ENCODE assay signal across 1 cellular context in the genomic region with DNA sequence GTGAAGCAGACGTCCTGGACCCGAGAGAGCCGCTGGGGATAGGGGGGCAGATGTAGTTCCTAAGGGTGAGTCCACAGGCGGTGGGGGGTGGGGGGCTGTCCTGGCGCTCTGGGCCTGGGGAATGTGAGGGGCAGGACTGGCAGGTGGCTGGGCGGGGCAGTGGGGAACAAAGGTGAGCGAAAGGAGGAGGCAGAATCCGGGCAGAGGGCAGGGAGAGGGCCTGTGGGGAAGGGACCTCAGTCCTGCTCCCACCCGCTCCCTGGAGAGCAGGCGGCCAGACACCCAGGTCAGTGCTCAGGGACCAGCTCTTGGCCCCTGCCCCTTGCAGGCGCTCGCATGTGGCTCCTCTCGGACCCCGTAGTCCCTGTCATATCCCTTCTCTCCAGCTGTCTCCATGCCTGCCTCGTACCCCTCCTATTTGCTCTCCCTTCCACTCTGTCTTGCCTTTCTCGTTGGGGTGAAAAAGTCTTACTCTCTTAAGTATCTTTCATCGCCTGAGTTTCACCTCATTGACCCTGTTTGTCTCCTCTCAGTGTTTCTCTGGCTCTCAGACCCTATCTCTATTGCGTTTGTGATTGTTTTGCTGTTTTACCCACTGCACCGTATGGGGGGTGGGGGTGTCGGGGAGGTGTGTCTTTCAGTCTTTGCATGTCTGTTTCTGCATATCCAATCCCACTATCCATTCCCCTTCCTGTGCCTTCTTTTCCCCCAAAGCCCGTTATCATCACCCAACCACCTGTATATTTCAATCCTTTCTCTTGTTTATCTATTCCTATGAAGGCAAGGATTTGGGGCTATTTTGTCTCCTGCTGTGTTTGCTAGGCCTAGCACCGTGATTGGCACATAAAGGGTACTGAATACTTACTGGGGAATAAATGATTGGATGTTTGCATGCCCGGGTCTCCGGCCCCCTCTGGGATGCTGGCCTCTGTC.
TF ChIP-seq lines count a peak whose summit lies in the region.

No MANE protein-coding gene starts in this region.

TF ChIP-seq in HepG2, 621 proteins besides CTCF, POLR2A, EP300 and RAD21 (continues in another document):
- no peak for TF ChIP-seq SOX6 (IDR thresholded peaks at IDR 0.05)
- no peak for TF ChIP-seq SOX6 (CRISPR knock-in tag; IDR thresholded peaks at IDR 0.05)
- TF ChIP-seq, protein P1, sequence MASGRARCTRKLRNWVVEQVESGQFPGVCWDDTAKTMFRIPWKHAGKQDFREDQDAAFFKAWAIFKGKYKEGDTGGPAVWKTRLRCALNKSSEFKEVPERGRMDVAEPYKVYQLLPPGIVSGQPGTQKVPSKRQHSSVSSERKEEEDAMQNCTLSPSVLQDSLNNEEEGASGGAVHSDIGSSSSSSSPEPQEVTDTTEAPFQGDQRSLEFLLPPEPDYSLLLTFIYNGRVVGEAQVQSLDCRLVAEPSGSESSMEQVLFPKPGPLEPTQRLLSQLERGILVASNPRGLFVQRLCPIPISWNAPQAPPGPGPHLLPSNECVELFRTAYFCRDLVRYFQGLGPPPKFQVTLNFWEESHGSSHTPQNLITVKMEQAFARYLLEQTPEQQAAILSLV (CRISPR knock-in tag; IDR thresholded peaks at IDR 0.05; ENCODE audit: borderline replicate concordance): no peak
- 0 out of 2 replicates have a peak, but pooled peaks have one; percentile 19 for TF ChIP-seq ZNF263 (CRISPR knock-in tag; IDR thresholded peaks at IDR 0.05)
- TF ChIP-seq ZNF382 (CRISPR knock-in tag; IDR thresholded peaks at IDR 0.05; ENCODE audit: borderline replicate concordance): no peak
- 0 out of 2 replicates have a peak, but pooled peaks have one; percentile 22 for TF ChIP-seq POLR2AphosphoS5 (IDR thresholded peaks at IDR 0.05; ENCODE audit: low read depth, low read length)
- peak; percentile 46; the same call in 1 of the 2 replicates for TF ChIP-seq HOXA3 (CRISPR knock-in tag; IDR thresholded peaks at IDR 0.05)
- no peak for TF ChIP-seq RARG (CRISPR knock-in tag; IDR thresholded peaks at IDR 0.05; ENCODE audit: low read depth)
- no peak for TF ChIP-seq U2AF2 (IDR thresholded peaks at IDR 0.05; ENCODE audit: low read depth, low read length)
- TF ChIP-seq SIN3B (IDR thresholded peaks at IDR 0.05; ENCODE audit: low read length): no peak
- peak; percentile 40; the same call in 1 of the 2 replicates for TF ChIP-seq HNF4A (CRISPR knock-in tag; IDR thresholded peaks at IDR 0.05)
- no peak for TF ChIP-seq SMARCC2 (IDR thresholded peaks at IDR 0.05)
- TF ChIP-seq RARA (CRISPR knock-in tag; IDR thresholded peaks at IDR 0.05): no peak
- no peak for TF ChIP-seq CCDC6 (CRISPR knock-in tag; IDR thresholded peaks at IDR 0.05)
- TF ChIP-seq, protein P2, sequence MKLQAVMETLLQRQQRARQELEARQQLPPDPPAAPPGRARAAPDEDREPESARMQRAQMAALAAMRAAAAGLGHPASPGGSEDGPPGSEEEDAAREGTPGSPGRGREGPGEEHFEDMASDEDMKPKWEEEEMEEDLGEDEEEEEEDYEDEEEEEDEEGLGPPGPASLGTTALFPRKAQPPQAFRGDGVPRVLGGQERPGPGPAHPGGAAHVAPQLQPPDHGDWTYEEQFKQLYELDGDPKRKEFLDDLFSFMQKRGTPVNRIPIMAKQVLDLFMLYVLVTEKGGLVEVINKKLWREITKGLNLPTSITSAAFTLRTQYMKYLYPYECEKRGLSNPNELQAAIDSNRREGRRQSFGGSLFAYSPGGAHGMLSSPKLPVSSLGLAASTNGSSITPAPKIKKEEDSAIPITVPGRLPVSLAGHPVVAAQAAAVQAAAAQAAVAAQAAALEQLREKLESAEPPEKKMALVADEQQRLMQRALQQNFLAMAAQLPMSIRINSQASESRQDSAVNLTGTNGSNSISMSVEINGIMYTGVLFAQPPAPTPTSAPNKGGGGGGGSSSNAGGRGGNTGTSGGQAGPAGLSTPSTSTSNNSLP (IDR thresholded peaks at IDR 0.05; ENCODE audit: low read depth, low read length): no peak
- TF ChIP-seq, protein P3, sequence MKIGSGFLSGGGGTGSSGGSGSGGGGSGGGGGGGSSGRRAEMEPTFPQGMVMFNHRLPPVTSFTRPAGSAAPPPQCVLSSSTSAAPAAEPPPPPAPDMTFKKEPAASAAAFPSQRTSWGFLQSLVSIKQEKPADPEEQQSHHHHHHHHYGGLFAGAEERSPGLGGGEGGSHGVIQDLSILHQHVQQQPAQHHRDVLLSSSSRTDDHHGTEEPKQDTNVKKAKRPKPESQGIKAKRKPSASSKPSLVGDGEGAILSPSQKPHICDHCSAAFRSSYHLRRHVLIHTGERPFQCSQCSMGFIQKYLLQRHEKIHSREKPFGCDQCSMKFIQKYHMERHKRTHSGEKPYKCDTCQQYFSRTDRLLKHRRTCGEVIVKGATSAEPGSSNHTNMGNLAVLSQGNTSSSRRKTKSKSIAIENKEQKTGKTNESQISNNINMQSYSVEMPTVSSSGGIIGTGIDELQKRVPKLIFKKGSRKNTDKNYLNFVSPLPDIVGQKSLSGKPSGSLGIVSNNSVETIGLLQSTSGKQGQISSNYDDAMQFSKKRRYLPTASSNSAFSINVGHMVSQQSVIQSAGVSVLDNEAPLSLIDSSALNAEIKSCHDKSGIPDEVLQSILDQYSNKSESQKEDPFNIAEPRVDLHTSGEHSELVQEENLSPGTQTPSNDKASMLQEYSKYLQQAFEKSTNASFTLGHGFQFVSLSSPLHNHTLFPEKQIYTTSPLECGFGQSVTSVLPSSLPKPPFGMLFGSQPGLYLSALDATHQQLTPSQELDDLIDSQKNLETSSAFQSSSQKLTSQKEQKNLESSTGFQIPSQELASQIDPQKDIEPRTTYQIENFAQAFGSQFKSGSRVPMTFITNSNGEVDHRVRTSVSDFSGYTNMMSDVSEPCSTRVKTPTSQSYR (CRISPR knock-in tag; IDR thresholded peaks at IDR 0.05; ENCODE audit: borderline replicate concordance): no peak
- no peak for TF ChIP-seq HNRNPK (IDR thresholded peaks at IDR 0.05; ENCODE audit: low read depth, low read length, poor library complexity, severe bottlenecking)
- TF ChIP-seq SP5 (CRISPR knock-in tag; IDR thresholded peaks at IDR 0.05; ENCODE audit: borderline replicate concordance, low read depth): peak; percentile 69; the same call in 1 of the 2 replicates
- TF ChIP-seq PCBP2 (optimal IDR thresholded peaks at IDR 0.05; ENCODE audit: low read depth, low read length, poor library complexity, severe bottlenecking): no peak
- no peak for TF ChIP-seq PPARG (CRISPR knock-in tag; conservative IDR thresholded peaks at IDR 0.05)
- no peak for TF ChIP-seq ZBTB25 (CRISPR knock-in tag; IDR thresholded peaks at IDR 0.05)
- no peak for TF ChIP-seq KAT7 (CRISPR knock-in tag; IDR thresholded peaks at IDR 0.05; ENCODE audit: borderline replicate concordance)
- TF ChIP-seq SMYD3 (CRISPR knock-in tag; IDR thresholded peaks at IDR 0.05): no peak
- TF ChIP-seq ZNF10 (CRISPR knock-in tag; IDR thresholded peaks at IDR 0.05; ENCODE audit: borderline replicate concordance, low read depth): no peak
- no peak for TF ChIP-seq PITX1 (CRISPR knock-in tag; IDR thresholded peaks at IDR 0.05)
- TF ChIP-seq POGK (CRISPR knock-in tag; conservative IDR thresholded peaks at IDR 0.05): no peak
- TF ChIP-seq FOXK1 (CRISPR knock-in tag; IDR thresholded peaks at IDR 0.05; ENCODE audit: borderline replicate concordance, low read depth): no peak
- TF ChIP-seq ZNF605 (CRISPR knock-in tag; IDR thresholded peaks at IDR 0.05): no peak
- no peak for TF ChIP-seq HOXD1 (CRISPR knock-in tag; IDR thresholded peaks at IDR 0.05)
- TF ChIP-seq IKZF1 (IDR thresholded peaks at IDR 0.05): no peak
- TF ChIP-seq, protein P4, sequence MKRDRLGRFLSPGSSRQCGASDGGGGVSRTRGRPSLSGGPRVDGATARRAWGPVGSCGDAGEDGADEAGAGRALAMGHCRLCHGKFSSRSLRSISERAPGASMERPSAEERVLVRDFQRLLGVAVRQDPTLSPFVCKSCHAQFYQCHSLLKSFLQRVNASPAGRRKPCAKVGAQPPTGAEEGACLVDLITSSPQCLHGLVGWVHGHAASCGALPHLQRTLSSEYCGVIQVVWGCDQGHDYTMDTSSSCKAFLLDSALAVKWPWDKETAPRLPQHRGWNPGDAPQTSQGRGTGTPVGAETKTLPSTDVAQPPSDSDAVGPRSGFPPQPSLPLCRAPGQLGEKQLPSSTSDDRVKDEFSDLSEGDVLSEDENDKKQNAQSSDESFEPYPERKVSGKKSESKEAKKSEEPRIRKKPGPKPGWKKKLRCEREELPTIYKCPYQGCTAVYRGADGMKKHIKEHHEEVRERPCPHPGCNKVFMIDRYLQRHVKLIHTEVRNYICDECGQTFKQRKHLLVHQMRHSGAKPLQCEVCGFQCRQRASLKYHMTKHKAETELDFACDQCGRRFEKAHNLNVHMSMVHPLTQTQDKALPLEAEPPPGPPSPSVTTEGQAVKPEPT (CRISPR knock-in tag; IDR thresholded peaks at IDR 0.05; ENCODE audit: low read depth): no peak
- no peak for TF ChIP-seq SCMH1 (CRISPR knock-in tag; IDR thresholded peaks at IDR 0.05; ENCODE audit: borderline replicate concordance)
- TF ChIP-seq, protein P5, sequence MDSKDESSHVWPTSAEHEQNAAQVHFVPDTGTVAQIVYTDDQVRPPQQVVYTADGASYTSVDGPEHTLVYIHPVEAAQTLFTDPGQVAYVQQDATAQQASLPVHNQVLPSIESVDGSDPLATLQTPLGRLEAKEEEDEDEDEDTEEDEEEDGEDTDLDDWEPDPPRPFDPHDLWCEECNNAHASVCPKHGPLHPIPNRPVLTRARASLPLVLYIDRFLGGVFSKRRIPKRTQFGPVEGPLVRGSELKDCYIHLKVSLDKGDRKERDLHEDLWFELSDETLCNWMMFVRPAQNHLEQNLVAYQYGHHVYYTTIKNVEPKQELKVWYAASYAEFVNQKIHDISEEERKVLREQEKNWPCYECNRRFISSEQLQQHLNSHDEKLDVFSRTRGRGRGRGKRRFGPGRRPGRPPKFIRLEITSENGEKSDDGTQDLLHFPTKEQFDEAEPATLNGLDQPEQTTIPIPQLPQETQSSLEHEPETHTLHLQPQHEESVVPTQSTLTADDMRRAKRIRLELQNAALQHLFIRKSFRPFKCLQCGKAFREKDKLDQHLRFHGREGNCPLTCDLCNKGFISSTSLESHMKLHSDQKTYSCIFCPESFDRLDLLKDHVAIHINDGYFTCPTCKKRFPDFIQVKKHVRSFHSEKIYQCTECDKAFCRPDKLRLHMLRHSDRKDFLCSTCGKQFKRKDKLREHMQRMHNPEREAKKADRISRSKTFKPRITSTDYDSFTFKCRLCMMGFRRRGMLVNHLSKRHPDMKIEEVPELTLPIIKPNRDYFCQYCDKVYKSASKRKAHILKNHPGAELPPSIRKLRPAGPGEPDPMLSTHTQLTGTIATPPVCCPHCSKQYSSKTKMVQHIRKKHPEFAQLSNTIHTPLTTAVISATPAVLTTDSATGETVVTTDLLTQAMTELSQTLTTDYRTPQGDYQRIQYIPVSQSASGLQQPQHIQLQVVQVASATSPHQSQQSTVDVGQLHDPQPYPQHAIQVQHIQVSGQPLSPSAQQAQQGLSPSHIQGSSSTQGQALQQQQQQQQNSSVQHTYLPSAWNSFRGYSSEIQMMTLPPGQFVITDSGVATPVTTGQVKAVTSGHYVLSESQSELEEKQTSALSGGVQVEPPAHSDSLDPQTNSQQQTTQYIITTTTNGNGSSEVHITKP (CRISPR knock-in tag; IDR thresholded peaks at IDR 0.05; ENCODE audit: low read depth): no peak
- no peak for TF ChIP-seq ONECUT2 (CRISPR knock-in tag; IDR thresholded peaks at IDR 0.05)
- peak; percentile 39 for TF ChIP-seq TEAD3 (CRISPR knock-in tag; optimal IDR thresholded peaks at IDR 0.05; ENCODE audit: borderline replicate concordance)
- no peak for TF ChIP-seq NFRKB (IDR thresholded peaks at IDR 0.05)
- TF ChIP-seq, protein P6, sequence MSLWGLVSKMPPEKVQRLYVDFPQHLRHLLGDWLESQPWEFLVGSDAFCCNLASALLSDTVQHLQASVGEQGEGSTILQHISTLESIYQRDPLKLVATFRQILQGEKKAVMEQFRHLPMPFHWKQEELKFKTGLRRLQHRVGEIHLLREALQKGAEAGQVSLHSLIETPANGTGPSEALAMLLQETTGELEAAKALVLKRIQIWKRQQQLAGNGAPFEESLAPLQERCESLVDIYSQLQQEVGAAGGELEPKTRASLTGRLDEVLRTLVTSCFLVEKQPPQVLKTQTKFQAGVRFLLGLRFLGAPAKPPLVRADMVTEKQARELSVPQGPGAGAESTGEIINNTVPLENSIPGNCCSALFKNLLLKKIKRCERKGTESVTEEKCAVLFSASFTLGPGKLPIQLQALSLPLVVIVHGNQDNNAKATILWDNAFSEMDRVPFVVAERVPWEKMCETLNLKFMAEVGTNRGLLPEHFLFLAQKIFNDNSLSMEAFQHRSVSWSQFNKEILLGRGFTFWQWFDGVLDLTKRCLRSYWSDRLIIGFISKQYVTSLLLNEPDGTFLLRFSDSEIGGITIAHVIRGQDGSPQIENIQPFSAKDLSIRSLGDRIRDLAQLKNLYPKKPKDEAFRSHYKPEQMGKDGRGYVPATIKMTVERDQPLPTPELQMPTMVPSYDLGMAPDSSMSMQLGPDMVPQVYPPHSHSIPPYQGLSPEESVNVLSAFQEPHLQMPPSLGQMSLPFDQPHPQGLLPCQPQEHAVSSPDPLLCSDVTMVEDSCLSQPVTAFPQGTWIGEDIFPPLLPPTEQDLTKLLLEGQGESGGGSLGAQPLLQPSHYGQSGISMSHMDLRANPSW (CRISPR knock-in tag; IDR thresholded peaks at IDR 0.05; ENCODE audit: borderline replicate concordance): no peak
- no peak for TF ChIP-seq KDM3A (CRISPR knock-in tag; IDR thresholded peaks at IDR 0.05; ENCODE audit: low read depth)
